Comparison of ENCODE assay signal across 15 cellular contexts in genomic region chr10:32155075-32155516, GRCh38.
DNase-seq lines count a peak whose midpoint lies in the region; ATAC-seq, FAIRE-seq and TF ChIP-seq lines count a peak whose summit lies in the region.
"Had no signal": no experiment of that assay in that cellular context is flagged by ENCODE, and none has a peak within 500 bp of the region (broad histone marks: within the 10 kb centered on the region; RNA-seq: fewer than 3 reads in every experiment).

No MANE protein-coding gene starts in this region.

- no peaks in the 10 kb centered on the region for H3K27me3 Mint-ChIP-seq in CD4-positive, alpha-beta memory T cell

- 22 to 31% methylated on average over 2 of the region's 2 CpGs for WGBS in GM23248 (ENCODE audit: low coverage in 1 of 2, low lambda C conversion rate in 2 of 2, missing lambda C conversion rate in 2 of 2), 2 experiments
- 44% methylated on average over 2 of the region's 2 CpGs for WGBS in smooth muscle cell (ENCODE audit: low lambda C conversion rate)

- H3K36me3 Mint-ChIP-seq in CD4-positive, alpha-beta memory T cell: peaks cover 8 to 11% of the 10 kb centered on the region in 2 donors

- ATAC-seq in HG02870 (IDR thresholded peaks at IDR 0.05; ENCODE audit: unreplicated experiment): no peak
- ATAC-seq: activated CD8-positive, alpha-beta T cell treated with anti-CD3 and anti-CD28 coated beads, Interleukin-2, amount 10 ng/mL, durations not matched to agents 7 days and 5 days had no signal

- H3K27ac ChIP-seq in GM23248: peak overlapping the region; percentile 88
- peak overlapping the region; percentile 91 for H3K27ac ChIP-seq in smooth muscle cell (ENCODE audit: low read depth)
- H3K27ac ChIP-seq in CD4-positive, alpha-beta memory T cell (ENCODE audit: low read depth, low read length): no peak overlapping the region
- H3K27ac ChIP-seq: colonic mucosa, HL-60 had no signal

- H3K9me3 ChIP-seq in GM23248 (ENCODE audit: low read depth) (no peaks in the 10 kb centered on the region), smooth muscle cell (replicated peaks; ENCODE audit: low read depth) (no peaks in the 10 kb centered on the region)
- no peaks in the 10 kb centered on the region for H3K9me3 ChIP-seq in CD4-positive, alpha-beta memory T cell (ENCODE audit: control insufficient read depth in 1 of 2, low read length in 2 of 2)
- H3K9me3 ChIP-seq: colonic mucosa had no signal

- H3K9ac ChIP-seq in GM23248 (peak overlapping the region; percentile 69), smooth muscle cell (ENCODE audit: low read depth) (peak overlapping the region; percentile 55)

- H4K20me1 ChIP-seq in GM23248 (ENCODE audit: insufficient read depth) (no peaks in the 10 kb centered on the region), smooth muscle cell (ENCODE audit: low read depth) (no peaks in the 10 kb centered on the region)

- FAIRE-seq in D721Med (lab: Jason Lieb, UNC): no peak
- FAIRE-seq: kidney had no signal

- DNase-seq in GM23248: peak; percentile 84
- peak; percentile 87 for DNase-seq in amniotic epithelial cell (ENCODE audit: low read depth)
- peak; percentile 66 for DNase-seq in fibroblast of mammary gland (ENCODE audit: low read depth)
- DNase-seq in smooth muscle cell (lab: John Stamatoyannopoulos, UW; ENCODE audit: unreplicated experiment): no peak
- no peak for DNase-seq in erythroblast (lab: John Stamatoyannopoulos, UW)
- DNase-seq in D721Med (ENCODE audit: insufficient read length, low spot score): no peak
- DNase-seq in CD4-positive, alpha-beta memory T cell: no peak
- DNase-seq: activated CD8-positive, alpha-beta T cell treated with anti-CD3 and anti-CD28 coated beads, Interleukin-2, amount 10 ng/mL, durations not matched to agents 7 days and 5 days; activated naive CD4-positive, alpha-beta T cell; CD8-positive, alpha-beta memory T cell; colonic mucosa; kidney; T-helper 1 cell had no signal

- H3K9me2 ChIP-seq in GM23248 (ENCODE audit: insufficient read depth): no peaks in the 10 kb centered on the region

- H3K4me2 ChIP-seq in GM23248 (ENCODE audit: unreplicated experiment) (peak overlapping the region; percentile 56), smooth muscle cell (peak overlapping the region; percentile 15)

- TF ChIP-seq POLR2A in erythroblast (IDR thresholded peaks at IDR 0.05; ENCODE audit: low read length): no peak

- H3K4me1 ChIP-seq in GM23248 (ENCODE audit: insufficient read depth) (peaks cover 12% of the 10 kb centered on the region), smooth muscle cell (ENCODE audit: low read depth) (no peaks in the 10 kb centered on the region)
- H3K4me1 ChIP-seq in CD4-positive, alpha-beta memory T cell (ENCODE audit: insufficient read depth, low read length): peaks cover 14% of the 10 kb centered on the region

- H3K9me3 Mint-ChIP-seq in CD4-positive, alpha-beta memory T cell: peaks cover 3 to 34% (median 29%) of the 10 kb centered on the region in 8 donors

- H3K4me3 ChIP-seq in GM23248: 0 out of 2 replicates have a peak overlapping the region, but pooled peaks have one; percentile 24
- no peak overlapping the region for H3K4me3 ChIP-seq in fibroblast of mammary gland (ENCODE audit: control insufficient read depth, low read depth, low read length)
- no peak overlapping the region for H3K4me3 ChIP-seq in smooth muscle cell
- no peak overlapping the region for H3K4me3 ChIP-seq in CD4-positive, alpha-beta memory T cell (ENCODE audit: low read length in 2 of 2)
- H3K4me3 ChIP-seq: colonic mucosa had no signal

- H3K79me2 ChIP-seq in GM23248 (ENCODE audit: insufficient read depth) (no peaks in the 10 kb centered on the region), smooth muscle cell (ENCODE audit: low read depth) (no peaks in the 10 kb centered on the region)

- in situ Hi-C loops in GM23248 (cut with MboI): no loop called here

- POLR2A ChIA-PET in CD4-positive, alpha-beta memory T cell (lab: Charles Lee; ENCODE audit: partially characterized antibody): no interaction called here

- intact Hi-C loops in CD4-positive, alpha-beta memory T cell (cut with micrococcal nuclease): no loop called here

- peaks cover 26% of the 10 kb centered on the region for H3F3A ChIP-seq in GM23248 (ENCODE audit: insufficient read depth)
- H3F3A ChIP-seq in smooth muscle cell (ENCODE audit: low read depth): no peaks in the 10 kb centered on the region

- H3K27me3 ChIP-seq in GM23248 (replicated peaks; ENCODE audit: insufficient read depth) (no peaks in the 10 kb centered on the region), smooth muscle cell (ENCODE audit: low read depth) (no peaks in the 10 kb centered on the region)
- no peaks in the 10 kb centered on the region for H3K27me3 ChIP-seq in CD4-positive, alpha-beta memory T cell (ENCODE audit: insufficient read depth, low read length)
- H3K27me3 ChIP-seq: colonic mucosa had no signal

- H3K36me3 ChIP-seq in GM23248 (ENCODE audit: low read depth): no peaks in the 10 kb centered on the region
- no peaks in the 10 kb centered on the region for H3K36me3 ChIP-seq in smooth muscle cell (ENCODE audit: low read depth)
- no peaks in the 10 kb centered on the region for H3K36me3 ChIP-seq in CD4-positive, alpha-beta memory T cell (ENCODE audit: insufficient read depth, low read length)
- H3K36me3 ChIP-seq: colonic mucosa had no signal

- H3K4me3 Mint-ChIP-seq in CD4-positive, alpha-beta memory T cell: no peak overlapping the region
- H3K4me3 Mint-ChIP-seq: activated CD8-positive, alpha-beta T cell treated with anti-CD3 and anti-CD28 coated beads, Interleukin-2, amount 10 ng/mL, durations not matched to agents 7 days and 5 days had no signal

- peaks cover 10 to 27% (median 13%) of the 10 kb centered on the region in 4 donors for H3K4me1 Mint-ChIP-seq in CD4-positive, alpha-beta memory T cell

- no peak for TF ChIP-seq CTCF in fibroblast of mammary gland (conservative IDR thresholded peaks at IDR 0.05; ENCODE audit: control insufficient read depth, insufficient read depth, low read depth, low read length)
- no peak for TF ChIP-seq CTCF in smooth muscle cell (IDR thresholded peaks at IDR 0.05; ENCODE audit: borderline replicate concordance, insufficient read depth, poor library complexity, severe bottlenecking)
- no peak for TF ChIP-seq CTCF in D721Med (IDR thresholded peaks at IDR 0.05; ENCODE audit: insufficient read depth, missing control alignments)

- H2AFZ ChIP-seq in GM23248: peak overlapping the region; percentile 62
- peak overlapping the region; percentile 67 for H2AFZ ChIP-seq in smooth muscle cell (ENCODE audit: low read depth)

- CTCF ChIA-PET in CD4-positive, alpha-beta memory T cell (lab: Charles Lee; ENCODE audit: partially characterized antibody): no interaction called here

- H3K27ac Mint-ChIP-seq in CD4-positive, alpha-beta memory T cell: no peak overlapping the region
- H3K27ac Mint-ChIP-seq: activated CD8-positive, alpha-beta T cell treated with anti-CD3 and anti-CD28 coated beads, Interleukin-2, amount 10 ng/mL, durations not matched to agents 7 days and 5 days had no signal

Comparison
In these comparisons a context has a peak if more than half of its experiments do, and no peak if none do; other contexts are left out.
1. DNase-seq: peak in GM23248 (single experiment), amniotic epithelial cell (single experiment) and fibroblast of mammary gland (single experiment); none in smooth muscle cell (single experiment), erythroblast (0 of 2), D721Med (single experiment) and CD4-positive, alpha-beta memory T cell (0 of 5).